ENCODE assay signal across 20 cellular contexts in the genomic region with DNA sequence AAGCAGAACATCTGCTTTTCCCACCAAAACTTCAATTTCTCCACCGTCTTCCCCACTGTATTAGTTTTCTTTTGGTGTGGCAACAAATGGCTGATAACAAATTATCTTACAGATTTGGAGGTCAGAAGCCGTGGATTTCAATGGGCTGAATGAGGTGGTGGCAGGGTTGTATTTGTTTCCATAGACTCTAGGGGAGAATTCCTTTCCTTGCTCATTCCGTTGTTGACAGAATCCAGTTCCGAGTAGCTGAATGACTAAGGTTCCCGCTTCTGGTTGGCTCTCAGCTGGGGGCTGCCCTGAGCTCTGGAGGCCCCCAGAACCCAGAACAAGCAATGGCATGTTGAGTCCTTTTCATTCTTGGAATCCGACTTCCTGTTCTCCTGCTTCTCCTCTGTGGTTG.
"Had no signal": no experiment of that assay in that cellular context is flagged by ENCODE, and none has a peak within 500 bp of the region (broad histone marks: within the 10 kb centered on the region; RNA-seq: fewer than 3 reads in every experiment).

No MANE protein-coding gene starts in this region.

- H3K4me3 ChIP-seq: heart right ventricle, lower lobe of right lung, spleen, upper lobe of left lung had no signal

- H3K27me3 ChIP-seq: heart right ventricle, spleen, upper lobe of left lung had no signal

- H3K27ac ChIP-seq: heart right ventricle, lower lobe of right lung, spleen, upper lobe of left lung had no signal

- H3K4me1 ChIP-seq: lower lobe of right lung had no signal

- DNase-seq: activated CD4-positive, alpha-beta memory T cell treated with anti-CD3 and anti-CD28 coated beads for 36 hours; activated CD4-positive, alpha-beta T cell treated with anti-CD3 and anti-CD28 coated beads for 48 hours; activated CD4-positive, CD25-positive, alpha-beta regulatory T cell; activated effector memory CD4-positive, alpha-beta T cell treated with Interleukin-2 at 50 U/mL for 16 hours; activated naive CD4-positive, alpha-beta T cell treated with anti-CD3 and anti-CD28 coated beads for 36 hours; activated naive CD8-positive, alpha-beta T cell treated with anti-CD3 and anti-CD28 coated beads, Interleukin-2, amount 10 ng/mL, durations not matched to agents 7 days and 5 days; activated T-cell treated with anti-CD3 and anti-CD28 coated beads, Interleukin-2, amount 50 U/mL, for 72 hours; amygdala; central memory CD4-positive, alpha-beta T cell; heart right ventricle; lower lobe of right lung; naive thymus-derived CD4-positive, alpha-beta T cell; retina; spleen; stimulated activated CD4-positive, alpha-beta T cell treated with anti-CD3 and anti-CD28 coated beads, Interleukin-4, amount 100 ng/mL, for 1 hour; stimulated activated naive CD8-positive, alpha-beta T cell treated with anti-CD3 and anti-CD28 coated beads, Interleukin-15, Interleukin-2, amounts not matched to agents 100 U/mL and 50 U/mL, for 24 hours; T1000; upper lobe of left lung had no signal

- H3K9me3 ChIP-seq: heart right ventricle, lower lobe of right lung, spleen, upper lobe of left lung had no signal

- ATAC-seq: activated T-cell treated with anti-CD3 and anti-CD28 coated beads, Interleukin-2, amount 50 U/mL, for 72 hours; heart right ventricle; left lobe of liver; lower lobe of right lung; naive thymus-derived CD4-positive, alpha-beta T cell; stimulated activated naive CD8-positive, alpha-beta T cell treated with anti-CD3 and anti-CD28 coated beads, Interleukin-15, Interleukin-2, amounts not matched to agents 100 U/mL and 50 U/mL, for 24 hours had no signal

- H3K36me3 ChIP-seq: heart right ventricle, lower lobe of right lung, upper lobe of left lung had no signal

- FAIRE-seq: colon had no signal
